ENCODE assay signal across 8 cellular contexts in genomic region chr1:10415211-10415930, GRCh38. TPM values are rescaled to one million over a fixed set of nuclear protein-coding genes. Genes with fewer than 3 reads are reported as not detected.
DNase-seq lines count a peak whose midpoint lies in the region; ATAC-seq and TF ChIP-seq lines count a peak whose summit lies in the region.

No MANE protein-coding gene starts in this region.

- DNase-seq in AG10803 (ENCODE audit: low read depth) = peak; percentile 81
- DNase-seq in LNCaP clone FGC (ENCODE audit: low read depth) = peak; percentile 56
- DNase-seq in brain microvascular endothelial cell = peak; percentile 38
- peak; percentile 25 to 97 for DNase-seq in lung microvascular endothelial cell (ENCODE audit: low read depth in 2 of 2)
- DNase-seq in NCI-H1105 treated with DMSO at 0.1 percent for 48 hours (lab: John Stamatoyannopoulos, UW) = no peak
- DNase-seq in NCI-H2196 treated with DMSO at 0.1 percent for 48 hours (lab: John Stamatoyannopoulos, UW; ENCODE audit: unreplicated experiment) = no peak

- H3K27me3 ChIP-seq in brain microvascular endothelial cell (replicated peaks) = no peaks in the 10 kb centered on the region

- H3K36me3 ChIP-seq in brain microvascular endothelial cell (replicated peaks) = peaks cover 83% of the 10 kb centered on the region

- in situ Hi-C loops in brain microvascular endothelial cell (cut with HindIII; ENCODE audit: low pct_ligation_motif_present, low sequenced_read_pairs) = no loop called here

- no peak for TF ChIP-seq CTCF in AG10803 (conservative IDR thresholded peaks at IDR 0.05; ENCODE audit: low read length)
- TF ChIP-seq CTCF in LNCaP clone FGC (IDR thresholded peaks at IDR 0.05; ENCODE audit: control insufficient read depth, extremely low read depth, insufficient read depth) = no peak
- no peak for TF ChIP-seq CTCF in brain microvascular endothelial cell (IDR thresholded peaks at IDR 0.05; ENCODE audit: low read depth, low read length, missing control alignments)

- H3K4me3 ChIP-seq in AG10803 (ENCODE audit: low read length) (no peak overlapping the region), LNCaP clone FGC (ENCODE audit: low read depth, low read length) (no peak overlapping the region), brain microvascular endothelial cell (ENCODE audit: low read depth, low read length) (no peak overlapping the region)

- H3K27ac ChIP-seq in brain microvascular endothelial cell = peak overlapping the region; percentile 58

- no peak for ATAC-seq in GM18861 (IDR thresholded peaks at IDR 0.05; ENCODE audit: unreplicated experiment)
- no peak for ATAC-seq in HG02981 (IDR thresholded peaks at IDR 0.05; ENCODE audit: unreplicated experiment)

RNA-seq across cellular contexts. Expression of gene CENPS, which starts 14.9 kb away (rescaled TPM):
- total RNA-seq in lung microvascular endothelial cell = 5.2 and 6.3 TPM in 2 replicates

RNA-seq across cellular contexts. Expression of gene PGD, which starts 16.5 kb away (rescaled TPM):
- total RNA-seq in lung microvascular endothelial cell = 50.6 and 93.7 TPM in 2 replicates

RNA-seq across cellular contexts. Expression of gene CORT, which starts 34.5 kb away (rescaled TPM):
- 0.20 and 0.22 TPM in 2 replicates for total RNA-seq in lung microvascular endothelial cell

RNA-seq across cellular contexts. Expression of gene DFFA, which starts 57.0 kb away (rescaled TPM):
- total RNA-seq in lung microvascular endothelial cell = 29.2 and 35.7 TPM in 2 replicates

RNA-seq across cellular contexts. Expression of gene PEX14, which starts 59.4 kb away (rescaled TPM):
- total RNA-seq in lung microvascular endothelial cell = 7.7 and 8.5 TPM in 2 replicates

Comparison
In these comparisons a context has a peak if more than half of its experiments do, and no peak if none do; other contexts are left out.
1. DNase-seq: peak in AG10803 (single experiment), LNCaP clone FGC (single experiment), brain microvascular endothelial cell (single experiment) and lung microvascular endothelial cell (2 of 2); none in NCI-H1105 treated with DMSO at 0.1 percent for 48 hours (single experiment) and NCI-H2196 treated with DMSO at 0.1 percent for 48 hours (single experiment).